ENCODE assay signal across 24 cellular contexts in genomic region chr2:120497261-120497977, GRCh38.
DNase-seq lines count a peak whose midpoint lies in the region; ATAC-seq and TF ChIP-seq lines count a peak whose summit lies in the region.
"Had no signal": no experiment of that assay in that cellular context is flagged by ENCODE, and none has a peak within 500 bp of the region (broad histone marks: within the 10 kb centered on the region; RNA-seq: fewer than 3 reads in every experiment).

No MANE protein-coding gene starts in this region.

- no peaks in the 10 kb centered on the region for H3K27me3 Mint-ChIP-seq in MCF 10A (ENCODE audit: insufficient read depth, unreplicated experiment)
- H3K27me3 Mint-ChIP-seq: CD4-positive, alpha-beta T cell had no signal

- TF ChIP-seq CTCF in right atrium auricular region (IDR thresholded peaks at IDR 0.05) (no peak), psoas muscle (IDR thresholded peaks at IDR 0.05) (no peak), MCF 10A (IDR thresholded peaks at IDR 0.05; ENCODE audit: unreplicated experiment) (no peak), OCI-LY7 (conservative IDR thresholded peaks at IDR 0.05; ENCODE audit: low read length) (no peak)

- H3K4me3 Mint-ChIP-seq in MCF 10A (ENCODE audit: unreplicated experiment): no peak overlapping the region
- H3K4me3 Mint-ChIP-seq: CD4-positive, alpha-beta T cell had no signal

- CTCF ChIA-PET in MCF 10A (lab: Yijun Ruan, JAX) (interaction anchor here (1.0 kb wide), 1 partner anchor 10 kb away, joined by 3 read pairs; no protein-coding TSS in a partner anchor), OCI-LY7 (lab: Charles Lee; ENCODE audit: unreplicated experiment) (no interaction called here)

- H3K9me3 ChIP-seq in right atrium auricular region (no peaks in the 10 kb centered on the region), right cardiac atrium (ENCODE audit: control insufficient read depth, low read length) (no peaks in the 10 kb centered on the region), psoas muscle (no peaks in the 10 kb centered on the region), OCI-LY7 (ENCODE audit: low read length) (no peaks in the 10 kb centered on the region)
- H3K9me3 ChIP-seq: SK-N-SH had no signal

- no peaks in the 10 kb centered on the region for H3K79me2 ChIP-seq in OCI-LY7 (ENCODE audit: insufficient read depth, low read depth, low read length)

- BruUV-seq in MCF 10A (replicated peaks; lab: Mats Ljungman, UMichigan) (no TSS peak), OCI-LY7 (replicated peaks; lab: Mats Ljungman, UMichigan) (no TSS peak)

- DNase-seq in left cardiac atrium: peak; percentile 14
- no peak for DNase-seq in right atrium auricular region (ENCODE audit: low spot score)
- DNase-seq in right cardiac atrium: no peak
- DNase-seq in psoas muscle: no peak
- no peak for DNase-seq in MCF 10A (ENCODE audit: unreplicated experiment)
- no peak for DNase-seq in LoVo (ENCODE audit: low spot score)
- DNase-seq in OCI-LY7 (ENCODE audit: low spot score): no peak
- DNase-seq: CD4-positive, alpha-beta T cell; GOT3; HCEC 1CT; IMR-90; KG1; NCI-H1092; NCI-H1417 treated with DMSO at 0.1 percent for 48 hours; NCI-H187; NCI-H2081 treated with DMSO at 0.1 percent for 48 hours; NCI-H2171; NCI-H226; NCI-H510A; NCI-H69; SIG-M5; SK-N-SH had no signal

- no peaks in the 10 kb centered on the region for H3K9me2 ChIP-seq in OCI-LY7 (ENCODE audit: insufficient read depth, low read length)
- H3K9me2 ChIP-seq: SK-N-SH had no signal

- H3K4me3 ChIP-seq in right atrium auricular region (no peak overlapping the region), right cardiac atrium (ENCODE audit: low read length) (no peak overlapping the region), psoas muscle (no peak overlapping the region), OCI-LY7 (ENCODE audit: low read depth, low read length, poor library complexity, severe bottlenecking) (no peak overlapping the region)

- H3K36me3 ChIP-seq in right atrium auricular region: no peaks in the 10 kb centered on the region
- no peaks in the 10 kb centered on the region for H3K36me3 ChIP-seq in psoas muscle (ENCODE audit: insufficient read depth in 1 of 2, low read depth in 1 of 2)
- no peaks in the 10 kb centered on the region for H3K36me3 ChIP-seq in OCI-LY7 (ENCODE audit: insufficient read depth, low read length)

- no peaks in the 10 kb centered on the region for H3K9me3 Mint-ChIP-seq in MCF 10A (ENCODE audit: unreplicated experiment)
- H3K9me3 Mint-ChIP-seq: CD4-positive, alpha-beta T cell had no signal

- H3K27me3 ChIP-seq in right atrium auricular region: no peaks in the 10 kb centered on the region
- H3K27me3 ChIP-seq in right cardiac atrium (ENCODE audit: control insufficient read depth, insufficient read depth): no peaks in the 10 kb centered on the region
- H3K27me3 ChIP-seq in psoas muscle (ENCODE audit: insufficient read depth in 3 of 3, low read length in 2 of 3): no peaks in the 10 kb centered on the region

- H3K27ac Mint-ChIP-seq in MCF 10A (ENCODE audit: low read depth, unreplicated experiment): no peak overlapping the region
- H3K27ac Mint-ChIP-seq: CD4-positive, alpha-beta T cell had no signal

- POLR2A ChIA-PET in MCF 10A (lab: Yijun Ruan, JAX): interaction anchor here (0.7 kb wide), 1 partner anchor 751 kb away, joined by 3 read pairs; no protein-coding TSS in a partner anchor
- POLR2A ChIA-PET in OCI-LY7 (lab: Charles Lee): interaction anchor here (1.1 kb wide), 1 partner anchor 15 kb away, joined by 4 read pairs; no protein-coding TSS in a partner anchor

- H3K36me3 Mint-ChIP-seq in MCF 10A (ENCODE audit: insufficient read depth, unreplicated experiment): no peaks in the 10 kb centered on the region

- peaks cover 5% of the 10 kb centered on the region for H3K4me1 Mint-ChIP-seq in MCF 10A (ENCODE audit: insufficient read depth, unreplicated experiment)

- 86% methylated on average over 7 of the region's 7 CpGs for WGBS in right cardiac atrium
- 53 to 65% (median 55%) methylated on average over 7 of the region's 7 CpGs for WGBS in psoas muscle, 3 donors

- no peak for ATAC-seq in left cardiac atrium
- peak; percentile 20 to 33 for ATAC-seq in right cardiac atrium
- peak in 3 of 4 donors; percentile 69 to 82 (median 75) for ATAC-seq in psoas muscle
- ATAC-seq: Panc1 had no signal

- no peaks in the 10 kb centered on the region for H4K20me1 ChIP-seq in OCI-LY7 (ENCODE audit: insufficient read depth, low read length)

- H2AFZ ChIP-seq in OCI-LY7 (ENCODE audit: low read length): no peak overlapping the region

- H3K27ac ChIP-seq in right atrium auricular region: no peak overlapping the region
- no peak overlapping the region for H3K27ac ChIP-seq in right cardiac atrium (ENCODE audit: low read length)
- no peak overlapping the region for H3K27ac ChIP-seq in psoas muscle
- no peak overlapping the region for H3K27ac ChIP-seq in OCI-LY7 (ENCODE audit: low read depth, low read length, poor library complexity, severe bottlenecking)
- H3K27ac ChIP-seq: RWPE1 had no signal

- H3K4me2 ChIP-seq in OCI-LY7 (ENCODE audit: low read length): no peak overlapping the region
- H3K4me2 ChIP-seq: SK-N-SH had no signal

- H3K4me1 ChIP-seq in right atrium auricular region (no peaks in the 10 kb centered on the region), right cardiac atrium (ENCODE audit: control insufficient read depth, insufficient read depth, low read length) (no peaks in the 10 kb centered on the region), psoas muscle (no peaks in the 10 kb centered on the region), OCI-LY7 (ENCODE audit: insufficient read depth, low read length, poor library complexity, severe bottlenecking) (no peaks in the 10 kb centered on the region)

- intact Hi-C loops in left cardiac atrium (cut with DNase I): no loop called here
- intact Hi-C loops in right cardiac atrium (cut with DNase I): no loop called here
- intact Hi-C loops in psoas muscle (cut with DNase I): no loop called here
- intact Hi-C loops in MCF 10A (cut with micrococcal nuclease): no loop called here
- intact Hi-C loops in OCI-LY7 (cut with micrococcal nuclease; ENCODE audit: unreplicated experiment): no loop called here

Comparison
In these comparisons a context has a peak if more than half of its experiments do, and no peak if none do; other contexts are left out.
1. ATAC-seq: peak in right cardiac atrium (2 of 2) and psoas muscle (3 of 4); none in left cardiac atrium (0 of 2).